Comparison of ENCODE assay signal across 34 cellular contexts in genomic region chr7:101189109-101189508, GRCh38. TPM values are rescaled to one million over a fixed set of nuclear protein-coding genes. Genes with fewer than 3 reads are reported as not detected.
"Had no signal": no experiment of that assay in that cellular context is flagged by ENCODE, and none has a peak within 500 bp of the region (broad histone marks: within the 10 kb centered on the region; RNA-seq: fewer than 3 reads in every experiment).

No MANE protein-coding gene starts in this region.

- H3K36me3 ChIP-seq: stomach, suprapubic skin, thoracic aorta, thyroid gland, tibial artery, tibial nerve, transverse colon, upper lobe of left lung, upper lobe of right lung, uterus, vagina had no signal

- DNase-seq: stimulated activated CD4-positive, alpha-beta T cell treated with anti-CD3 and anti-CD28 coated beads, Interleukin-2, amount 100 ng/mL, for 48 hours; stimulated activated CD4-positive, alpha-beta T cell treated with anti-CD3 and anti-CD28 coated beads, Interleukin-4, amount 100 ng/mL, for 1 hour; stimulated activated CD4-positive, alpha-beta T cell treated with anti-CD3 and anti-CD28 coated beads, Interleukin-4, amount 100 ng/mL, for 24 hours; stimulated activated CD4-positive, alpha-beta T cell treated with anti-CD3 and anti-CD28 coated beads, Interleukin-4, amount 100 ng/mL, for 4 hours; stimulated activated CD8-positive, alpha-beta memory T cell treated with anti-CD3 and anti-CD28 coated beads, Interleukin-4, amount 100 ng/mL, for 48 hours; stimulated activated naive B cell treated with anti-CD40 and anti-IgM and Interleukin-4, amounts not matched to agents 10 μg/mL and 1 μg/mL and 100 μg/mL, for 72 hours; stimulated activated naive CD4-positive, alpha-beta T cell; stimulated activated naive CD4-positive, alpha-beta T cell treated with Interleukin-2 at 50 U/mL for 16 hours; stimulated activated naive CD8-positive, alpha-beta T cell treated with anti-CD3 and anti-CD28 coated beads, Interleukin-15, amount 100 ng/mL, for 72 hours; stimulated activated naive CD8-positive, alpha-beta T cell treated with anti-CD3 and anti-CD28 coated beads, Interleukin-15, Interleukin-2, amounts not matched to agents 100 U/mL and 50 U/mL, for 24 hours; stomach; substantia nigra; testis; thyroid gland; tibial artery; transverse colon; trophoblast cell; upper lobe of left lung; upper lobe of right lung; uterus had no signal

- H3K9me3 Mint-ChIP-seq: stimulated activated effector memory CD8-positive, alpha-beta T cell treated with anti-CD3 and anti-CD28 coated beads, Interleukin-12 subunit alpha, Interleukin-12 subunit beta, amount 100 ng/mL, for 72 hours; stimulated activated memory B cell treated with anti-CD40 and anti-IgM and Interleukin-4, amounts not matched to agents 10 μg/mL and 1 μg/mL and 100 μg/mL, for 72 hours; stimulated activated naive B cell treated with anti-CD40 and anti-IgM and Interleukin-4, amounts not matched to agents 10 μg/mL and 1 μg/mL and 100 μg/mL, for 72 hours; stimulated activated naive CD8-positive, alpha-beta T cell treated with anti-CD3 and anti-CD28 coated beads, Interleukin-15, amount 100 ng/mL, for 72 hours; stimulated activated naive CD8-positive, alpha-beta T cell treated with anti-CD3 and anti-CD28 coated beads, Interleukin-15, Interleukin-2, amounts not matched to agents 100 ng/mL and 50 ng/mL, for 24 hours; type B pancreatic cell had no signal

- H3K27ac Mint-ChIP-seq: stimulated activated effector memory CD8-positive, alpha-beta T cell treated with anti-CD3 and anti-CD28 coated beads, Interleukin-12 subunit alpha, Interleukin-12 subunit beta, amount 100 ng/mL, for 72 hours; stimulated activated memory B cell treated with anti-CD40 and anti-IgM and Interleukin-4, amounts not matched to agents 10 μg/mL and 1 μg/mL and 100 μg/mL, for 72 hours; stimulated activated naive B cell treated with anti-CD40 and anti-IgM and Interleukin-4, amounts not matched to agents 10 μg/mL and 1 μg/mL and 100 μg/mL, for 72 hours; stimulated activated naive CD8-positive, alpha-beta T cell treated with anti-CD3 and anti-CD28 coated beads, Interleukin-15, Interleukin-2, amounts not matched to agents 100 ng/mL and 50 ng/mL, for 24 hours; type B pancreatic cell had no signal

- H3K36me3 Mint-ChIP-seq: stimulated activated effector memory CD8-positive, alpha-beta T cell treated with anti-CD3 and anti-CD28 coated beads, Interleukin-12 subunit alpha, Interleukin-12 subunit beta, amount 100 ng/mL, for 72 hours; stimulated activated memory B cell treated with anti-CD40 and anti-IgM and Interleukin-4, amounts not matched to agents 10 μg/mL and 1 μg/mL and 100 μg/mL, for 72 hours; stimulated activated naive B cell treated with anti-CD40 and anti-IgM and Interleukin-4, amounts not matched to agents 10 μg/mL and 1 μg/mL and 100 μg/mL, for 72 hours; type B pancreatic cell had no signal

- H3K4me3 Mint-ChIP-seq: stimulated activated effector memory CD8-positive, alpha-beta T cell treated with anti-CD3 and anti-CD28 coated beads, Interleukin-12 subunit alpha, Interleukin-12 subunit beta, amount 100 ng/mL, for 72 hours; stimulated activated memory B cell treated with anti-CD40 and anti-IgM and Interleukin-4, amounts not matched to agents 10 μg/mL and 1 μg/mL and 100 μg/mL, for 72 hours; stimulated activated naive B cell treated with anti-CD40 and anti-IgM and Interleukin-4, amounts not matched to agents 10 μg/mL and 1 μg/mL and 100 μg/mL, for 72 hours; stimulated activated naive CD8-positive, alpha-beta T cell treated with anti-CD3 and anti-CD28 coated beads, Interleukin-15, amount 100 ng/mL, for 72 hours; stimulated activated naive CD8-positive, alpha-beta T cell treated with anti-CD3 and anti-CD28 coated beads, Interleukin-15, Interleukin-2, amounts not matched to agents 100 ng/mL and 50 ng/mL, for 24 hours; type B pancreatic cell had no signal

- H3K27ac ChIP-seq: stomach, suprapubic skin, testis, thoracic aorta, thyroid gland, tibial artery, tibial nerve, transverse colon, upper lobe of left lung, upper lobe of right lung, uterus, vagina had no signal

- H3K4me1 ChIP-seq: suprapubic skin, testis, thyroid gland, tibial artery, tibial nerve, upper lobe of right lung, uterus, vagina had no signal

- H3K27me3 ChIP-seq: testis, thyroid gland, transverse colon, upper lobe of left lung, uterus, vagina had no signal

- ATAC-seq: stimulated activated effector memory CD8-positive, alpha-beta T cell treated with anti-CD3 and anti-CD28 coated beads, Interleukin-12 subunit alpha, Interleukin-12 subunit beta, amount 100 ng/mL, for 72 hours; stimulated activated memory B cell treated with anti-CD40 and anti-IgM and Interleukin-4, amounts not matched to agents 10 μg/mL and 1 μg/mL and 100 μg/mL, for 72 hours; stimulated activated naive B cell treated with anti-CD40 and anti-IgM and Interleukin-4, amounts not matched to agents 10 μg/mL and 1 μg/mL and 100 μg/mL, for 72 hours; stimulated activated naive CD8-positive, alpha-beta T cell treated with anti-CD3 and anti-CD28 coated beads, Interleukin-15, amount 100 ng/mL, for 72 hours; stimulated activated naive CD8-positive, alpha-beta T cell treated with anti-CD3 and anti-CD28 coated beads, Interleukin-15, Interleukin-2, amounts not matched to agents 100 U/mL and 50 U/mL, for 24 hours; upper lobe of right lung had no signal

- H3K4me3 ChIP-seq: stomach, suprapubic skin, testis, thoracic aorta, thyroid gland, tibial artery, tibial nerve, transverse colon, upper lobe of left lung, upper lobe of right lung, uterus, vagina had no signal

- FAIRE-seq: urothelium cell line had no signal

- H3K9me3 ChIP-seq: stomach, suprapubic skin, testis, thoracic aorta, thyroid gland, tibial artery, tibial nerve, transverse colon, upper lobe of left lung, upper lobe of right lung, uterus, vagina had no signal

RNA-seq across cellular contexts. Expression of gene NAT16, which starts 9.0 kb away (rescaled TPM):
- total RNA-seq: stomach, subcutaneous adipose tissue, suprapubic skin, thoracic aorta, tibial nerve, transverse colon, upper lobe of left lung, upper lobe of right lung, ureter, urinary bladder, uterus, vagina had no signal
- polyA plus RNA-seq: thymus, urinary bladder had no signal

RNA-seq across cellular contexts. Expression of gene MOGAT3, which starts 11.7 kb away (rescaled TPM):
- total RNA-seq: subcutaneous adipose tissue, suprapubic skin, temporal lobe, testis, thoracic aorta, thyroid gland, tibial nerve, upper lobe of left lung, upper lobe of right lung, ureter, urinary bladder, uterus, vagina had no signal
- polyA plus RNA-seq: stomach, urinary bladder had no signal

RNA-seq across cellular contexts. Expression of gene VGF, which starts 23.7 kb away (rescaled TPM):
- total RNA-seq: subcutaneous adipose tissue, thoracic aorta, upper lobe of right lung, ureter, urinary bladder had no signal
